ENCODE assay signal across 24 cellular contexts in the genomic region with DNA sequence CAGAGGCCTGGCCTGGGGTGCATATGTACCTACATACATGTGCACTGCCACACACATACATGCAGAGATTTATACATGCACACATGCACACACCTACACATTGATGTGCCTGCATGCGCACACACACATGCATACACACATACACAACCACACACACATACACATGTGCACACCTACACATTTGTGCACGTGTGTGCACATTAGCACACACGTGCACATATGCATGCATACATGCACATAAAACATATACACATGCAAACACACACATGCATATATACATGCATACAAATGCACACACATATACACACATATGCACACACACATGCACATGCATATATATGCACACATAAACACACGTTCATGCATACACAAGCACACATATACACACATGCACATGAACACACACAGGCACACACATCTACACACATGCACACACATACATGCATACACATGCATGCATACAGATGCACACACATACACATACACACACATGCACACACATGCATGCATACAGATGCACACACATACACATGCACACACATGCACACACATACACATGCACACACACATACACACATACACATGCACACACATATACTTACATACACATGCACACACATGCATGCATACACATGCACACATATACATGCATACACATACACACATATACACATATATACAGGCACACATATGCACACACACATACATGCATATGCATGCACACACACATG. TPM values are rescaled to one million over a fixed set of nuclear protein-coding genes. Genes with fewer than 3 reads are reported as not detected.
DNase-seq lines count a peak whose midpoint lies in the region; ATAC-seq and TF ChIP-seq lines count a peak whose summit lies in the region.
"Had no signal": no experiment of that assay in that cellular context is flagged by ENCODE, and none has a peak within 500 bp of the region (broad histone marks: within the 10 kb centered on the region; RNA-seq: fewer than 3 reads in every experiment).

No MANE protein-coding gene starts in this region.

- H3K27me3 Mint-ChIP-seq in chondrocyte (ENCODE audit: low read depth): peaks cover 36% of the 10 kb centered on the region
- H3K27me3 Mint-ChIP-seq in natural killer cell treated with Interleukin-12 subunit alpha and Interleukin-12 subunit beta and Interleukin-15 and Interleukin-18, amount 100 ng/mL, for 72 hours: no peaks in the 10 kb centered on the region

- intact Hi-C loops in cardiac septum (cut with DNase I) (no loop called here), left cardiac atrium (cut with DNase I) (no loop called here)

- H3K9me3 Mint-ChIP-seq in chondrocyte (ENCODE audit: low read depth): no peaks in the 10 kb centered on the region
- H3K9me3 Mint-ChIP-seq in natural killer cell treated with Interleukin-12 subunit alpha and Interleukin-12 subunit beta and Interleukin-15 and Interleukin-18, amount 100 ng/mL, for 72 hours: no peaks in the 10 kb centered on the region
- H3K9me3 Mint-ChIP-seq: HFFc6 had no signal

- peak; percentile 35 for DNase-seq in cardiac septum (ENCODE audit: low spot score)
- no peak for DNase-seq in left cardiac atrium
- peak; percentile 47 for DNase-seq in chondrocyte (ENCODE audit: low spot score)
- peak; percentile 0 for DNase-seq in natural killer cell treated with Interleukin-12 subunit alpha and Interleukin-12 subunit beta and Interleukin-15 and Interleukin-18, amount 100 ng/mL, for 72 hours (ENCODE audit: low spot score)
- no peak for DNase-seq in activated CD4-positive, alpha-beta T cell treated with anti-CD3 and anti-CD28 coated beads, Interleukin-2, amount 50 U/mL, for 48 hours
- DNase-seq: 8988T, Calu3, DMS79 treated with DMSO at 0.1 percent for 48 hours, GF-D8, GM23248, H9, HFFc6, NCI-H1092, NCI-H1417 treated with DMSO at 0.1 percent for 48 hours, NCI-H1694 treated with DMSO at 0.1 percent for 48 hours, NCI-H2081, NCI-H2227 treated with DMSO at 0.1 percent for 48 hours, NCI-H510A, NCI-H69, SHP77 had no signal

- ATAC-seq in left cardiac atrium (no peak), HG03108 (IDR thresholded peaks at IDR 0.05; ENCODE audit: unreplicated experiment) (no peak), HG03457 (IDR thresholded peaks at IDR 0.05; ENCODE audit: unreplicated experiment) (no peak)
- ATAC-seq in natural killer cell treated with Interleukin-12 subunit alpha and Interleukin-12 subunit beta and Interleukin-15 and Interleukin-18, amount 100 ng/mL, for 72 hours: no peak

- H3K27ac Mint-ChIP-seq in chondrocyte (ENCODE audit: unreplicated experiment): no peak overlapping the region
- H3K27ac Mint-ChIP-seq in natural killer cell treated with Interleukin-12 subunit alpha and Interleukin-12 subunit beta and Interleukin-15 and Interleukin-18, amount 100 ng/mL, for 72 hours: no peak overlapping the region
- H3K27ac Mint-ChIP-seq: H9, HFFc6, IgD-negative memory B cell had no signal

- no peaks in the 10 kb centered on the region for H3K36me3 Mint-ChIP-seq in chondrocyte (ENCODE audit: low read depth)
- H3K36me3 Mint-ChIP-seq in natural killer cell treated with Interleukin-12 subunit alpha and Interleukin-12 subunit beta and Interleukin-15 and Interleukin-18, amount 100 ng/mL, for 72 hours: no peaks in the 10 kb centered on the region
- H3K36me3 Mint-ChIP-seq: IgD-negative memory B cell had no signal

- TF ChIP-seq CTCF in chondrocyte (IDR thresholded peaks at IDR 0.05): no peak

- H3K4me1 Mint-ChIP-seq in chondrocyte (ENCODE audit: low read depth): no peaks in the 10 kb centered on the region
- no peaks in the 10 kb centered on the region for H3K4me1 Mint-ChIP-seq in natural killer cell treated with Interleukin-12 subunit alpha and Interleukin-12 subunit beta and Interleukin-15 and Interleukin-18, amount 100 ng/mL, for 72 hours (ENCODE audit: low read depth in 2 of 2)
- H3K4me1 Mint-ChIP-seq: IgD-negative memory B cell had no signal

- H3K4me3 Mint-ChIP-seq in chondrocyte (ENCODE audit: unreplicated experiment): no peak overlapping the region
- H3K4me3 Mint-ChIP-seq in natural killer cell treated with Interleukin-12 subunit alpha and Interleukin-12 subunit beta and Interleukin-15 and Interleukin-18, amount 100 ng/mL, for 72 hours: no peak overlapping the region
- H3K4me3 Mint-ChIP-seq: H9, HFFc6 had no signal

RNA-seq across cellular contexts. Expression of a gene that starts 23.6 kb away (rescaled TPM):
- total RNA-seq in cardiac septum (not detected), left cardiac atrium (not detected), chondrocyte (not detected in 3 replicates)
- not detected for total RNA-seq in natural killer cell treated with Interleukin-12 subunit alpha and Interleukin-12 subunit beta and Interleukin-15 and Interleukin-18, amount 100 ng/mL, for 72 hours
- total RNA-seq: Calu3, GM23248, H9, SK-MEL-5 had no signal

RNA-seq across cellular contexts. Expression of a gene that starts 27.9 kb away (rescaled TPM):
- total RNA-seq in cardiac septum: 149 TPM
- total RNA-seq in left cardiac atrium: 100 to 1,000 TPM; 160 to 175 TPM
- 139 to 162 TPM (median 140 TPM) in 3 replicates for total RNA-seq in chondrocyte
- 100 to 1,000 TPM; 117 to 131 TPM for total RNA-seq in natural killer cell treated with Interleukin-12 subunit alpha and Interleukin-12 subunit beta and Interleukin-15 and Interleukin-18, amount 100 ng/mL, for 72 hours

Comparison
In these comparisons a context has a peak if more than half of its experiments do, and no peak if none do; other contexts are left out.
1. DNase-seq: peak in cardiac septum (single experiment), chondrocyte (single experiment) and natural killer cell treated with Interleukin-12 subunit alpha and Interleukin-12 subunit beta and Interleukin-15 and Interleukin-18, amount 100 ng/mL, for 72 hours (single experiment); none in left cardiac atrium (single experiment) and activated CD4-positive, alpha-beta T cell treated with anti-CD3 and anti-CD28 coated beads, Interleukin-2, amount 50 U/mL, for 48 hours (0 of 2).